In the genomic region with DNA sequence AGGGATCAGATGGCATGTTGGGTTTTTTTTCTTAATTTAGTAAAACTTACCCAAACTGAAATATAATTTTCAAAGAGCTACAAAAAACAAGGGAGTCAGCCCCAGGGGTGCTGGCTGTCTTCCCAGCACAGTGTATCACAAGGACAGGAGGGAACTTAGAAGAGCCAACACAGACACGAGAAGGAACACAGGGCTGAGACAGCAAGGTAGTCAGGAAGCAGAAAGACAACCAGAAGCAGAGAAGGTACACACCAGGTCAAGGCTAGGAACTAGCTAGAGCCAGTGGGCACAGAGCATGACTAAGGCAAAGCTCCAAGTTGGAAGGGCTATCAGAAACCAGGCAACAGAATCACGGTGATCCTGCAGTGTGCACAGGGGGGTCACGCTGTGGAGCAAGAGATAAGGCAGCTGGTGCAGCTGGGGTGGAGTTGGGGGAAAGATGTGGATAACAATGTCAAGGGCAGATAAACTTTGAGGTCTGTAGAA, we compare ENCODE assay signal across 13 cellular contexts.
A peak's percentile ranks its signal among the peaks of the same experiment; 100 is the strongest.
DNase-seq lines count a peak whose midpoint lies in the region; ATAC-seq and TF ChIP-seq lines count a peak whose summit lies in the region.
"Had no signal": no experiment of that assay in that cellular context is flagged by ENCODE, and none has a peak within 500 bp of the region (broad histone marks: within the 10 kb centered on the region; RNA-seq: fewer than 3 reads in every experiment).

No MANE protein-coding gene starts in this region.

- H3K4me3 ChIP-seq in right atrium auricular region (no peak overlapping the region), endocrine pancreas (ENCODE audit: control insufficient read depth, insufficient read depth, low read length) (peak overlapping the region; percentile 3), right lobe of liver (peak overlapping the region in 1 of 3 donors; percentile 1), upper lobe of right lung (no peak overlapping the region)
- H3K4me3 ChIP-seq: skin epidermis had no signal

- H3K9ac ChIP-seq in endocrine pancreas (ENCODE audit: control insufficient read depth, insufficient read depth, low read length), result no peak overlapping the region

- H3K9me3 ChIP-seq in right atrium auricular region (no peaks in the 10 kb centered on the region), endocrine pancreas (ENCODE audit: control insufficient read depth, low read length) (no peaks in the 10 kb centered on the region), right lobe of liver (no peaks in the 10 kb centered on the region), upper lobe of right lung (no peaks in the 10 kb centered on the region)
- H3K9me3 ChIP-seq: neutrophil had no signal

- no peak for TF ChIP-seq CTCF in right atrium auricular region (IDR thresholded peaks at IDR 0.05)
- TF ChIP-seq CTCF in right lobe of liver (IDR thresholded peaks at IDR 0.05), result no peak
- no peak for TF ChIP-seq CTCF in upper lobe of right lung (IDR thresholded peaks at IDR 0.05)

- peak; percentile 90 for ATAC-seq in Right ventricle myocardium inferior
- ATAC-seq in right lobe of liver, result peak; percentile 92 to 96 (median 94)
- peak; percentile 43 for ATAC-seq in upper lobe of right lung
- ATAC-seq in GM18861 (IDR thresholded peaks at IDR 0.05; ENCODE audit: unreplicated experiment), result no peak
- ATAC-seq: activated T-cell treated with anti-CD3 and anti-CD28 coated beads, Interleukin-2, amount 50 U/mL, for 4 hours had no signal

- H3K36me3 ChIP-seq in right atrium auricular region (no peaks in the 10 kb centered on the region), endocrine pancreas (ENCODE audit: control insufficient read depth, insufficient read depth, low read length) (no peaks in the 10 kb centered on the region), right lobe of liver (no peaks in the 10 kb centered on the region), upper lobe of right lung (no peaks in the 10 kb centered on the region)
- H3K36me3 ChIP-seq: neutrophil had no signal

- H3K27ac ChIP-seq in right atrium auricular region (peak overlapping the region in 1 of 2 donors; percentile 10), right lobe of liver (peak overlapping the region in 2 of 3 donors; percentile 38 to 43), upper lobe of right lung (no peak overlapping the region)
- H3K27ac ChIP-seq: neutrophil, skin epidermis had no signal

- 5% methylated on average over 3 of the region's 3 CpGs for WGBS in right lobe of liver (ENCODE audit: insufficient coverage, low coverage, low lambda C conversion rate, missing lambda C conversion rate)

- no peak for TF ChIP-seq POLR2A in right lobe of liver (IDR thresholded peaks at IDR 0.05)

- no peak for DNase-seq in Right ventricle myocardium inferior (ENCODE audit: missing footprints)
- DNase-seq in right atrium auricular region (ENCODE audit: low spot score), result no peak
- DNase-seq in right lobe of liver, result peak in 2 of 3 donors; percentile 84 to 85
- DNase-seq in upper lobe of right lung, result no peak
- DNase-seq in HuH-7.5 (ENCODE audit: low spot score), result no peak
- no peak for DNase-seq in anterior cingulate cortex (lab: John Stamatoyannopoulos, UW)
- DNase-seq: activated CD4-positive, alpha-beta T cell treated with anti-CD3 and anti-CD28 coated beads, Interleukin-2, amount 50 U/mL, for 1 hour; activated T-cell treated with anti-CD3 and anti-CD28 coated beads, Interleukin-2, amount 50 U/mL, for 4 hours; KG1 had no signal

- H3K27me3 ChIP-seq in right atrium auricular region (no peaks in the 10 kb centered on the region), endocrine pancreas (ENCODE audit: control insufficient read depth, insufficient read depth, low read length) (no peaks in the 10 kb centered on the region), right lobe of liver (no peaks in the 10 kb centered on the region), upper lobe of right lung (no peaks in the 10 kb centered on the region)
- H3K27me3 ChIP-seq: neutrophil had no signal

- intact Hi-C loops in Right ventricle myocardium inferior (cut with DNase I), result loop anchor here (10.0 kb wide), 1 partner anchor 109 kb away; no protein-coding TSS in a partner anchor
- intact Hi-C loops in right lobe of liver (cut with DNase I), result no loop called here
- intact Hi-C loops in upper lobe of right lung (cut with DNase I), result no loop called here

- H3K4me1 ChIP-seq in right atrium auricular region (peaks cover 0 to 18% of the 10 kb centered on the region in 2 donors), endocrine pancreas (ENCODE audit: control insufficient read depth, insufficient read depth, low read length) (peaks cover 8% of the 10 kb centered on the region), right lobe of liver (peaks cover 0 to 6% (median 0%) of the 10 kb centered on the region in 4 donors), upper lobe of right lung (peaks cover 3% of the 10 kb centered on the region)

Comparison
In these comparisons a context has a peak if more than half of its experiments do, and no peak if none do; other contexts are left out.
1. DNase-seq: peak in right lobe of liver (2 of 3); none in Right ventricle myocardium inferior (single experiment), right atrium auricular region (single experiment), upper lobe of right lung (single experiment), HuH-7.5 (single experiment) and anterior cingulate cortex (0 of 58).